In genomic region chr15:24955549-24955929, GRCh38 we compare ENCODE assay signal across 8 cellular contexts. TPM values are rescaled to one million over a fixed set of nuclear protein-coding genes. Genes with fewer than 3 reads are reported as not detected.
DNase-seq lines count a peak whose midpoint lies in the region; ATAC-seq and TF ChIP-seq lines count a peak whose summit lies in the region.

No MANE protein-coding gene starts in this region.

- POLR2A ChIA-PET in activated B cell treated with CpG ODN at 0.5 μM for 24 hours (lab: Charles Lee), result interaction anchor here (0.6 to 0.7 kb wide), 3 partner anchors 20 to 1676 kb away, joined by 3 to 11 read pairs (median 3); no protein-coding TSS in a partner anchor

- H3K4me1 ChIP-seq in mucosa of rectum (ENCODE audit: control insufficient read depth in 2 of 2, insufficient read depth in 2 of 2, low read length in 2 of 2) (peaks cover 0 to 2% of the 10 kb centered on the region in 2 donors), upper lobe of left lung (peaks cover 0 to 2% (median 0%) of the 10 kb centered on the region in 4 donors)

- peak overlapping the region; percentile 84 for H3K27ac Mint-ChIP-seq in activated B cell treated with CpG ODN at 0.5 μM for 24 hours

- peak overlapping the region; percentile 73 to 84 for H3K9ac ChIP-seq in mucosa of rectum (ENCODE audit: low read depth in 1 of 2, low read length in 2 of 2)

- H3K4me3 ChIP-seq in GM12865 (ENCODE audit: low read depth, low read length), result peak overlapping the region; percentile 76
- H3K4me3 ChIP-seq in mucosa of rectum (ENCODE audit: low read length in 2 of 2), result peak overlapping the region; percentile 88 to 90
- peak overlapping the region; percentile 60 to 78 (median 64) for H3K4me3 ChIP-seq in upper lobe of left lung

- TF ChIP-seq POLR2A in upper lobe of left lung (IDR thresholded peaks at IDR 0.05), result no peak

- intact Hi-C loops in activated B cell treated with CpG ODN at 0.5 μM for 24 hours (cut with micrococcal nuclease), result loop anchor here (5.0 to 10.0 kb wide), 2 partner anchors 409 to 1127 kb away; no protein-coding TSS in a partner anchor

- ATAC-seq in activated B cell treated with CpG ODN at 0.5 μM for 24 hours (ENCODE audit: low read depth), result peak; percentile 9
- peak; percentile 37 to 56 for ATAC-seq in upper lobe of left lung (ENCODE audit: low FRiP score in 2 of 2)
- ATAC-seq in GM21529 (IDR thresholded peaks at IDR 0.05; ENCODE audit: unreplicated experiment), result no peak
- no peak for ATAC-seq in HG03354 (IDR thresholded peaks at IDR 0.05; ENCODE audit: poor library complexity, severe bottlenecking, unreplicated experiment)
- no peak for ATAC-seq in GM18520 (IDR thresholded peaks at IDR 0.05; ENCODE audit: unreplicated experiment)

- peaks cover 3% of the 10 kb centered on the region for H3K9me3 Mint-ChIP-seq in activated B cell treated with CpG ODN at 0.5 μM for 24 hours

- H3K36me3 ChIP-seq in mucosa of rectum (ENCODE audit: control insufficient read depth in 2 of 2, insufficient read depth in 2 of 2, low read length in 2 of 2) (no peaks in the 10 kb centered on the region), upper lobe of left lung (no peaks in the 10 kb centered on the region)

- WGBS in upper lobe of left lung, 2 donors, result 46 to 53% methylated on average over 28 to 30 of the region's 30 CpGs

- no peaks in the 10 kb centered on the region for H3K27me3 Mint-ChIP-seq in activated B cell treated with CpG ODN at 0.5 μM for 24 hours

- peaks cover 10% of the 10 kb centered on the region for H3K36me3 Mint-ChIP-seq in activated B cell treated with CpG ODN at 0.5 μM for 24 hours (ENCODE audit: low read depth)

- H3K4me1 Mint-ChIP-seq in activated B cell treated with CpG ODN at 0.5 μM for 24 hours, result peaks cover 20% of the 10 kb centered on the region

- no peak for TF ChIP-seq EP300 in upper lobe of left lung (IDR thresholded peaks at IDR 0.05)

- H3K27ac ChIP-seq in mucosa of rectum (ENCODE audit: low read depth in 2 of 2, low read length in 2 of 2), result peak overlapping the region; percentile 78 to 86
- peak overlapping the region; percentile 87 to 94 (median 90) for H3K27ac ChIP-seq in upper lobe of left lung

- DNase-seq in GM12865 (ENCODE audit: low read depth), result peak; percentile 2
- DNase-seq in activated B cell treated with CpG ODN at 0.5 μM for 24 hours, result no peak
- DNase-seq in dermis blood vessel endothelial cell, result peak; percentile 4
- DNase-seq in upper lobe of left lung, result peak in 1 of 2 donors; percentile 86

- H3K9me3 ChIP-seq in mucosa of rectum (ENCODE audit: control insufficient read depth in 2 of 2, low read length in 2 of 2), result no peaks in the 10 kb centered on the region
- H3K9me3 ChIP-seq in upper lobe of left lung, result peaks cover 0 to 11% (median 2%) of the 10 kb centered on the region in 4 donors

- TF ChIP-seq CTCF in GM12865 (IDR thresholded peaks at IDR 0.05; ENCODE audit: insufficient read depth, low read depth, low read length, missing control alignments) (no peak), activated B cell treated with CpG ODN at 0.5 μM for 24 hours (IDR thresholded peaks at IDR 0.05) (no peak), upper lobe of left lung (IDR thresholded peaks at IDR 0.05) (no peak)

- CTCF ChIA-PET in activated B cell treated with CpG ODN at 0.5 μM for 24 hours (lab: Charles Lee), result no interaction called here

- H3K27me3 ChIP-seq in mucosa of rectum (ENCODE audit: control insufficient read depth in 2 of 2, insufficient read depth in 2 of 2, low read length in 2 of 2) (no peaks in the 10 kb centered on the region), upper lobe of left lung (no peaks in the 10 kb centered on the region)

- H3K4me3 Mint-ChIP-seq in activated B cell treated with CpG ODN at 0.5 μM for 24 hours, result peak overlapping the region; percentile 91

RNA-seq across cellular contexts. Expression of gene SNRPN, which starts 0.8 kb away (rescaled TPM):
- 48.6 and 49.3 TPM in 2 replicates for total RNA-seq in activated B cell treated with CpG ODN at 0.5 μM for 24 hours
- total RNA-seq in dermis blood vessel endothelial cell, result 109 and 120 TPM in 2 replicates
- 100 to 1,000 TPM in 2 of 6 donors, 10 to 100 TPM in 4; 72.4 to 133 (median 92.4) TPM for total RNA-seq in upper lobe of left lung

RNA-seq across cellular contexts. Expression of gene SNURF, which starts 0.8 kb away (rescaled TPM):
- total RNA-seq in activated B cell treated with CpG ODN at 0.5 μM for 24 hours (9.8 and 15.9 TPM in 2 replicates), dermis blood vessel endothelial cell (5.0 and 7.5 TPM in 2 replicates), upper lobe of left lung (10 to 100 TPM in 2 of 6 donors, 1 to 10 TPM in 4; 1.2 to 14.7 (median 7.9) TPM)

Comparison
In these comparisons a context has a peak if more than half of its experiments do, and no peak if none do; other contexts are left out.
1. ATAC-seq: peak in activated B cell treated with CpG ODN at 0.5 μM for 24 hours (single experiment) and upper lobe of left lung (2 of 2); none in GM21529 (single experiment), HG03354 (single experiment) and GM18520 (single experiment).
2. Peak in every context shown above with its lines, with median percentiles within 50 percentile points of each other: H3K4me3 ChIP-seq.